In the genomic region with DNA sequence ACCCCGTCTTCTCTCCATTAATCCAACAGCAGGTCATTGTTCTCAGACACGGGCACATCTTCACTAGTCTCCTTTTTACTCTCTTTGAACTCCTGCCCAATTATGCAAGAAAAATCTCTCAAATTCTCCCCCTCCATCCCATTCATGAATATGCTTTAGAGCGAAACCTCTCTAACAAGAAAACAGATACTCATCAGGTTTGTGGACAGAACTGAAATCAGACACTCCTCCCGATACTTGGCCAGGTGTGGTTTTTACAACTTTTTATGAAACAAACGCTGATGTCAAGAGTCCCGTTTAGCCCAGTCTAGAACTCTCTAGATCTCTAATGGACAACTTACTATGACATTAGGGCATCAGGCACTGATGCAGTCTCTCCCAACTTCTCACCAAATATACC, we compare ENCODE assay signal across 18 cellular contexts. TPM values are rescaled to one million over a fixed set of nuclear protein-coding genes. Genes with fewer than 3 reads are reported as not detected.
DNase-seq lines count a peak whose midpoint lies in the region; ATAC-seq and TF ChIP-seq lines count a peak whose summit lies in the region.
"Had no signal": no experiment of that assay in that cellular context is flagged by ENCODE, and none has a peak within 500 bp of the region (broad histone marks: within the 10 kb centered on the region; RNA-seq: fewer than 3 reads in every experiment).

No MANE protein-coding gene starts in this region.

- peaks cover 6 to 29% (median 24%) of the 10 kb centered on the region in 3 donors for H3K9me3 ChIP-seq in tibial artery

- ATAC-seq in GM21381 (IDR thresholded peaks at IDR 0.05; ENCODE audit: unreplicated experiment), result peak; percentile 77
- peak; percentile 68 for ATAC-seq in HG03066 (IDR thresholded peaks at IDR 0.05; ENCODE audit: low read depth, unreplicated experiment)
- peak; percentile 48 to 55 for ATAC-seq in natural killer cell treated with Interleukin-12 subunit alpha and Interleukin-12 subunit beta and Interleukin-15 and Interleukin-18, amount 100 ng/mL, for 72 hours
- ATAC-seq in Right ventricle myocardium superior (ENCODE audit: poor library complexity), result no peak
- ATAC-seq: Panc1 had no signal

- no peaks in the 10 kb centered on the region for H3K27me3 Mint-ChIP-seq in activated CD4-positive, alpha-beta T cell treated with anti-CD3 and anti-CD28 coated beads, Interleukin-2, amount 10 ng/mL, durations not matched to agents 24 days and 14 days
- H3K27me3 Mint-ChIP-seq in natural killer cell treated with Interleukin-12 subunit alpha and Interleukin-12 subunit beta and Interleukin-15 and Interleukin-18, amount 100 ng/mL, for 72 hours, result no peaks in the 10 kb centered on the region

- peak; percentile 47 for DNase-seq in activated CD4-positive, alpha-beta T cell treated with anti-CD3 and anti-CD28 coated beads, Interleukin-2, amount 10 ng/mL, durations not matched to agents 24 days and 14 days
- DNase-seq in activated CD4-positive, alpha-beta T cell treated with anti-CD3 and anti-CD28 coated beads for 48 hours, result no peak
- DNase-seq in natural killer cell treated with Interleukin-12 subunit alpha and Interleukin-12 subunit beta and Interleukin-15 and Interleukin-18, amount 100 ng/mL, for 72 hours (ENCODE audit: low spot score), result no peak
- DNase-seq in tibial artery (no peak), Right ventricle myocardium superior (no peak), cerebellum (ENCODE audit: low spot score) (no peak)
- DNase-seq: activated CD8-positive, alpha-beta memory T cell treated with anti-CD3 and anti-CD28 coated beads, Interleukin-2, amount 50 U/mL, for 48 hours; DMS 273 treated with DMSO at 0.1 percent for 48 hours; effector memory CD4-positive, alpha-beta T cell; head of caudate nucleus; Kasumi-1; left ventricle myocardium inferior; NCI-H2171 treated with DMSO at 0.1 percent for 48 hours; stimulated activated naive CD4-positive, alpha-beta T cell; T1000 had no signal

- no peak for TF ChIP-seq CTCF in tibial artery (IDR thresholded peaks at IDR 0.05)

- H3K4me3 Mint-ChIP-seq in activated CD4-positive, alpha-beta T cell treated with anti-CD3 and anti-CD28 coated beads, Interleukin-2, amount 10 ng/mL, durations not matched to agents 24 days and 14 days, result no peak overlapping the region
- no peak overlapping the region for H3K4me3 Mint-ChIP-seq in natural killer cell treated with Interleukin-12 subunit alpha and Interleukin-12 subunit beta and Interleukin-15 and Interleukin-18, amount 100 ng/mL, for 72 hours

- H3K4me3 ChIP-seq in tibial artery, result no peak overlapping the region
- H3K4me3 ChIP-seq: left ventricle myocardium inferior had no signal

- H3K9me3 Mint-ChIP-seq in activated CD4-positive, alpha-beta T cell treated with anti-CD3 and anti-CD28 coated beads, Interleukin-2, amount 10 ng/mL, durations not matched to agents 24 days and 14 days, result peaks cover 14% of the 10 kb centered on the region
- H3K9me3 Mint-ChIP-seq in natural killer cell treated with Interleukin-12 subunit alpha and Interleukin-12 subunit beta and Interleukin-15 and Interleukin-18, amount 100 ng/mL, for 72 hours, result peaks cover 4% of the 10 kb centered on the region

- H3K27me3 ChIP-seq in tibial artery, result peaks cover 0 to 10% of the 10 kb centered on the region in 2 donors

- H3K4me1 Mint-ChIP-seq in activated CD4-positive, alpha-beta T cell treated with anti-CD3 and anti-CD28 coated beads, Interleukin-2, amount 10 ng/mL, durations not matched to agents 24 days and 14 days, result peaks cover 8% of the 10 kb centered on the region
- H3K4me1 Mint-ChIP-seq in natural killer cell treated with Interleukin-12 subunit alpha and Interleukin-12 subunit beta and Interleukin-15 and Interleukin-18, amount 100 ng/mL, for 72 hours (ENCODE audit: low read depth in 2 of 2), result peaks cover 29% of the 10 kb centered on the region in 2 donors

- peaks cover 48% of the 10 kb centered on the region for H3K36me3 Mint-ChIP-seq in activated CD4-positive, alpha-beta T cell treated with anti-CD3 and anti-CD28 coated beads, Interleukin-2, amount 10 ng/mL, durations not matched to agents 24 days and 14 days (ENCODE audit: low read depth)
- peaks cover 22% of the 10 kb centered on the region for H3K36me3 Mint-ChIP-seq in natural killer cell treated with Interleukin-12 subunit alpha and Interleukin-12 subunit beta and Interleukin-15 and Interleukin-18, amount 100 ng/mL, for 72 hours

- H3K27ac Mint-ChIP-seq in activated CD4-positive, alpha-beta T cell treated with anti-CD3 and anti-CD28 coated beads, Interleukin-2, amount 10 ng/mL, durations not matched to agents 24 days and 14 days, result no peak overlapping the region
- H3K27ac Mint-ChIP-seq in natural killer cell treated with Interleukin-12 subunit alpha and Interleukin-12 subunit beta and Interleukin-15 and Interleukin-18, amount 100 ng/mL, for 72 hours, result no peak overlapping the region

- H3K27ac ChIP-seq in tibial artery, result no peak overlapping the region
- H3K27ac ChIP-seq: left ventricle myocardium inferior had no signal

- H3K4me1 ChIP-seq in tibial artery, result no peaks in the 10 kb centered on the region
- H3K4me1 ChIP-seq: left ventricle myocardium inferior had no signal

- intact Hi-C loops in activated CD4-positive, alpha-beta T cell treated with anti-CD3 and anti-CD28 coated beads, Interleukin-2, amount 10 ng/mL, durations not matched to agents 24 days and 14 days (cut with micrococcal nuclease), result no loop called here
- intact Hi-C loops in tibial artery (cut with DNase I; ENCODE audit: low total_unique reads), result no loop called here
- intact Hi-C loops in Right ventricle myocardium superior (cut with DNase I), result no loop called here

- H3K36me3 ChIP-seq in tibial artery, result peaks cover 0 to 4% (median 0%) of the 10 kb centered on the region in 3 donors
- H3K36me3 ChIP-seq: left ventricle myocardium inferior had no signal

RNA-seq across cellular contexts. Expression of gene PIK3R5, which starts 40.9 kb away (rescaled TPM):
- total RNA-seq in activated CD4-positive, alpha-beta T cell treated with anti-CD3 and anti-CD28 coated beads, Interleukin-2, amount 10 ng/mL, durations not matched to agents 24 days and 14 days, result 32.6 and 36.8 TPM in 2 replicates
- 100 to 1,000 TPM; 112 to 119 TPM for total RNA-seq in natural killer cell treated with Interleukin-12 subunit alpha and Interleukin-12 subunit beta and Interleukin-15 and Interleukin-18, amount 100 ng/mL, for 72 hours
- total RNA-seq in Right ventricle myocardium superior (2.5 TPM), cerebellum (1.2 TPM)

RNA-seq across cellular contexts. Expression of gene PIK3R6, which starts 57.1 kb away (rescaled TPM):
- 3.7 and 4.5 TPM in 2 replicates for total RNA-seq in activated CD4-positive, alpha-beta T cell treated with anti-CD3 and anti-CD28 coated beads, Interleukin-2, amount 10 ng/mL, durations not matched to agents 24 days and 14 days
- total RNA-seq in natural killer cell treated with Interleukin-12 subunit alpha and Interleukin-12 subunit beta and Interleukin-15 and Interleukin-18, amount 100 ng/mL, for 72 hours, result 1 to 10 TPM in 1 of 2 donors, under 1 TPM in 1; 0.81 to 6.2 TPM
- 0.78 TPM for total RNA-seq in Right ventricle myocardium superior
- 0.54 TPM for total RNA-seq in cerebellum
